18 cellular contexts compared by ENCODE assay signal in genomic region chr2:5121677-5122076, GRCh38.
DNase-seq lines count a peak whose midpoint lies in the region; ATAC-seq, FAIRE-seq and TF ChIP-seq lines count a peak whose summit lies in the region.
"Had no signal": no experiment of that assay in that cellular context is flagged by ENCODE, and none has a peak within 500 bp of the region (broad histone marks: within the 10 kb centered on the region; RNA-seq: fewer than 3 reads in every experiment).

No MANE protein-coding gene starts in this region.

- ATAC-seq in HepG2: peak; percentile 75
- no peak for ATAC-seq in GM19328 (IDR thresholded peaks at IDR 0.05; ENCODE audit: unreplicated experiment)

- H3K4me3 ChIP-seq in Karpas-422 (ENCODE audit: low read length) (no peak overlapping the region), bronchial epithelial cell (ENCODE audit: low read depth, low read length) (no peak overlapping the region), HepG2 (replicated peaks in 1 of 3; ENCODE audit: insufficient read depth in 1 of 3, low read depth in 2 of 3, low read length in 3 of 3) (no peak overlapping the region)

- no peak overlapping the region for H3K4me3 Mint-ChIP-seq in endothelial cell (ENCODE audit: unreplicated experiment)
- H3K4me3 Mint-ChIP-seq: CD8-positive, alpha-beta memory T cell; T-helper 1 cell treated with Interleukin-12 subunit alpha and Interleukin-12 subunit beta and Interleukin-4 antibody, amounts not matched to agents 30 μg/mL and 1 μg/mL, for 36 hours had no signal

- peaks cover 5% of the 10 kb centered on the region for H3K9me3 Mint-ChIP-seq in endothelial cell (ENCODE audit: unreplicated experiment)

- H2AFZ ChIP-seq in Karpas-422 (ENCODE audit: low read length) (no peak overlapping the region), HepG2 (ENCODE audit: low read length) (no peak overlapping the region)

- H3K36me3 ChIP-seq in Karpas-422 (ENCODE audit: insufficient read depth, low read length) (no peaks in the 10 kb centered on the region), bronchial epithelial cell (ENCODE audit: control insufficient read depth, insufficient read depth, low read length) (no peaks in the 10 kb centered on the region), HepG2 (replicated peaks in 1 of 2; ENCODE audit: control insufficient read depth in 1 of 2, insufficient read depth in 2 of 2, low read length in 2 of 2) (no peaks in the 10 kb centered on the region)

- no peaks in the 10 kb centered on the region for H3K36me3 Mint-ChIP-seq in endothelial cell (ENCODE audit: low read depth, unreplicated experiment)
- H3K36me3 Mint-ChIP-seq: CD8-positive, alpha-beta memory T cell had no signal

- BruUV-seq in HepG2 (replicated peaks; lab: Mats Ljungman, UMichigan): no TSS peak

- no peaks in the 10 kb centered on the region for H3K79me2 ChIP-seq in Karpas-422 (ENCODE audit: low read length)
- no peaks in the 10 kb centered on the region for H3K79me2 ChIP-seq in HepG2 (ENCODE audit: insufficient read depth, low read length)

- H3K27ac ChIP-seq in 22Rv1 (no peak overlapping the region), Karpas-422 (ENCODE audit: low read length) (no peak overlapping the region), HepG2 (ENCODE audit: extremely low read length, insufficient read depth, low read length) (no peak overlapping the region)
- H3K27ac ChIP-seq: RWPE1 had no signal

- no peaks in the 10 kb centered on the region for H3K9me2 ChIP-seq in Karpas-422 (replicated peaks; ENCODE audit: insufficient read depth, low read length)

- H3K4me1 ChIP-seq in Karpas-422 (ENCODE audit: low read length) (no peaks in the 10 kb centered on the region), HepG2 (ENCODE audit: insufficient read depth, low read length) (no peaks in the 10 kb centered on the region)

- no peak overlapping the region for H3K27ac Mint-ChIP-seq in endothelial cell (ENCODE audit: unreplicated experiment)
- H3K27ac Mint-ChIP-seq: CD8-positive, alpha-beta memory T cell; T-helper 1 cell treated with Interleukin-12 subunit alpha and Interleukin-12 subunit beta and Interleukin-4 antibody, amounts not matched to agents 30 μg/mL and 1 μg/mL, for 36 hours had no signal

- no peak for TF ChIP-seq POLR2A in HepG2 (IDR thresholded peaks at IDR 0.05; ENCODE audit: insufficient read depth in 1 of 2, low read depth in 2 of 2, low read length in 2 of 2)

- no peaks in the 10 kb centered on the region for H3K27me3 Mint-ChIP-seq in endothelial cell (ENCODE audit: unreplicated experiment)
- H3K27me3 Mint-ChIP-seq: CD8-positive, alpha-beta memory T cell had no signal

- CTCF ChIA-PET in HepG2 (lab: Yijun Ruan, JAX; ENCODE audit: low intra/inter-chr PET ratio, low total read pairs): no interaction called here

- no peak for FAIRE-seq in bronchial epithelial cell (lab: Jason Lieb, UNC)
- FAIRE-seq in HepG2 (lab: Jason Lieb, UNC): no peak
- FAIRE-seq: frontal cortex, H54 had no signal

- H4K20me1 ChIP-seq in Karpas-422 (ENCODE audit: insufficient read depth, low read depth, low read length): no peaks in the 10 kb centered on the region
- no peaks in the 10 kb centered on the region for H4K20me1 ChIP-seq in HepG2 (ENCODE audit: insufficient read depth, low read length)

- H3K9me3 ChIP-seq in Karpas-422 (ENCODE audit: low read length) (no peaks in the 10 kb centered on the region), HepG2 (ENCODE audit: low read length) (peaks cover 92% of the 10 kb centered on the region)

- POLR2A ChIA-PET in HepG2 (lab: Yijun Ruan, JAX): no interaction called here

- TF ChIP-seq EP300 in HepG2 (IDR thresholded peaks at IDR 0.05; ENCODE audit: low read depth in 2 of 2, low read length in 2 of 2) (no peak), HepG2 (CRISPR knock-in tag; IDR thresholded peaks at IDR 0.05; ENCODE audit: borderline replicate concordance) (no peak)

- in situ Hi-C loops in HepG2 (cut with HindIII; ENCODE audit: extremely low pct_ligation_motif_present, low pct_unique_long_range_greater_than_20kb): no loop called here

- H3K9ac ChIP-seq in Karpas-422 (ENCODE audit: low read length): no peak overlapping the region
- no peak overlapping the region for H3K9ac ChIP-seq in HepG2 (ENCODE audit: insufficient read depth, low read depth, low read length)

- DNase-seq in Karpas-422: peak; percentile 42
- DNase-seq in bronchial epithelial cell (ENCODE audit: low read depth): no peak
- DNase-seq in HepG2 (ENCODE audit: low spot score): no peak
- DNase-seq in NCI-H1436 treated with DMSO at 0.1 percent for 48 hours (lab: John Stamatoyannopoulos, UW): no peak
- DNase-seq in T-helper 1 cell: no peak
- no peak for DNase-seq in endothelial cell (ENCODE audit: low spot score)
- DNase-seq: activated CD4-positive, CD25-positive, alpha-beta regulatory T cell treated with anti-CD3 and anti-CD28 coated beads, Interleukin-2, amount 50 U/mL, for 72 hours; activated effector memory CD4-positive, alpha-beta T cell treated with Interleukin-2 at 50 U/mL for 16 hours; amniotic stem cell; CD8-positive, alpha-beta memory T cell; GDM1; NCI-H187 had no signal

- intact Hi-C loops in HepG2 (cut with micrococcal nuclease; ENCODE audit: unreplicated experiment): no loop called here

- WGBS in HepG2 (ENCODE audit: low lambda C conversion rate): 3% methylated on average over 3 of the region's 3 CpGs

- no peak overlapping the region for H3K4me2 ChIP-seq in Karpas-422 (ENCODE audit: low read depth, low read length, poor library complexity, severe bottlenecking)
- no peak overlapping the region for H3K4me2 ChIP-seq in HepG2 (ENCODE audit: low read depth, low read length)

- peak; percentile 24 for TF ChIP-seq CTCF in 22Rv1 (IDR thresholded peaks at IDR 0.05)
- peak; percentile 5 for TF ChIP-seq CTCF in bronchial epithelial cell (IDR thresholded peaks at IDR 0.05; ENCODE audit: insufficient read depth, low read length, severe bottlenecking)
- no peak for TF ChIP-seq CTCF in HepG2 (CRISPR knock-in tag; IDR thresholded peaks at IDR 0.05)
- TF ChIP-seq CTCF in endothelial cell (IDR thresholded peaks at IDR 0.05; ENCODE audit: unreplicated experiment): no peak

- H3K27me3 ChIP-seq in Karpas-422 (ENCODE audit: low read length) (no peaks in the 10 kb centered on the region), bronchial epithelial cell (ENCODE audit: control insufficient read depth, insufficient read depth, low read length) (no peaks in the 10 kb centered on the region), HepG2 (ENCODE audit: control insufficient read depth in 1 of 2, insufficient read depth in 2 of 2, low read length in 2 of 2) (no peaks in the 10 kb centered on the region)

- H3K4me1 Mint-ChIP-seq in endothelial cell (ENCODE audit: unreplicated experiment): peaks cover 3% of the 10 kb centered on the region
- H3K4me1 Mint-ChIP-seq: CD8-positive, alpha-beta memory T cell had no signal

- no peak for TF ChIP-seq RAD21 in HepG2 (CRISPR knock-in tag; IDR thresholded peaks at IDR 0.05)

TF ChIP-seq in HepG2, 621 proteins besides CTCF, POLR2A, EP300 and RAD21:
- TF ChIP-seq TP53 (CRISPR knock-in tag; conservative IDR thresholded peaks at IDR 0.05) (no peak), MAFK (conservative IDR thresholded peaks at IDR 0.05 in 1 of 2, IDR thresholded peaks at IDR 0.05 in 1 of 2; ENCODE audit: low read length in 2 of 2) (peak; percentile 25 to 51; a peak in 1 of 4 replicates)

Comparison
In these comparisons a context has a peak if more than half of its experiments do, and no peak if none do; other contexts are left out.
1. CTCF ChIP-seq: peak in 22Rv1 (single experiment) and bronchial epithelial cell (single experiment); none in HepG2 (single experiment) and endothelial cell (single experiment).